Comparison of ENCODE assay signal across 9 cellular contexts in genomic region chr6:90375681-90376439, GRCh38.
DNase-seq lines count a peak whose midpoint lies in the region; ATAC-seq and TF ChIP-seq lines count a peak whose summit lies in the region.
"Had no signal": no experiment of that assay in that cellular context is flagged by ENCODE, and none has a peak within 500 bp of the region (broad histone marks: within the 10 kb centered on the region; RNA-seq: fewer than 3 reads in every experiment).

No MANE protein-coding gene starts in this region.

- intact Hi-C loops in left cardiac atrium (cut with DNase I) (no loop called here), cardiac septum (cut with DNase I) (no loop called here), left lung (cut with DNase I) (no loop called here)

- no peak overlapping the region for H3K4me3 ChIP-seq in astrocyte of the cerebellum (ENCODE audit: low read depth, low read length)
- H3K4me3 ChIP-seq in left lung: no peak overlapping the region

- in situ Hi-C loops in astrocyte of the cerebellum (cut with HindIII; ENCODE audit: low sequenced_read_pairs): no loop called here

- no peaks in the 10 kb centered on the region for H3K9me3 ChIP-seq in left lung

- peak overlapping the region in 1 of 2 donors; percentile 55 for H3K27ac ChIP-seq in left lung

- no peaks in the 10 kb centered on the region for H3K4me1 ChIP-seq in left lung

- TF ChIP-seq CTCF in astrocyte of the cerebellum (IDR thresholded peaks at IDR 0.05; ENCODE audit: low read depth, low read length, missing control alignments) (no peak), left lung (IDR thresholded peaks at IDR 0.05) (no peak)

- ATAC-seq in left cardiac atrium (peak; percentile 56 to 59), left lung (peak; percentile 77), GM18907 (IDR thresholded peaks at IDR 0.05; ENCODE audit: unreplicated experiment) (no peak), GM21360 (IDR thresholded peaks at IDR 0.05; ENCODE audit: unreplicated experiment) (no peak)
- ATAC-seq: Panc1 had no signal

- DNase-seq in left cardiac atrium (no peak), cardiac septum (ENCODE audit: low spot score) (no peak), astrocyte of the cerebellum (ENCODE audit: low read depth) (peak; percentile 73), left lung (peak in 1 of 2 donors; percentile 35), NCI-H1092 (lab: John Stamatoyannopoulos, UW) (no peak)
- DNase-seq in stimulated activated CD4-positive, alpha-beta T cell treated with anti-CD3 and anti-CD28 coated beads, Interleukin-4, amount 100 ng/mL, for 1 hour: no peak

- no peaks in the 10 kb centered on the region for H3K36me3 ChIP-seq in left lung

- H3K27me3 ChIP-seq in left lung: peaks cover 0 to under 1% of the 10 kb centered on the region in 2 donors

Comparison
In these comparisons a context has a peak if more than half of its experiments do, and no peak if none do; other contexts are left out.
1. ATAC-seq: peak in left cardiac atrium (2 of 2) and left lung (single experiment); none in GM18907 (single experiment) and GM21360 (single experiment).